13 cellular contexts compared by ENCODE assay signal in the genomic region with DNA sequence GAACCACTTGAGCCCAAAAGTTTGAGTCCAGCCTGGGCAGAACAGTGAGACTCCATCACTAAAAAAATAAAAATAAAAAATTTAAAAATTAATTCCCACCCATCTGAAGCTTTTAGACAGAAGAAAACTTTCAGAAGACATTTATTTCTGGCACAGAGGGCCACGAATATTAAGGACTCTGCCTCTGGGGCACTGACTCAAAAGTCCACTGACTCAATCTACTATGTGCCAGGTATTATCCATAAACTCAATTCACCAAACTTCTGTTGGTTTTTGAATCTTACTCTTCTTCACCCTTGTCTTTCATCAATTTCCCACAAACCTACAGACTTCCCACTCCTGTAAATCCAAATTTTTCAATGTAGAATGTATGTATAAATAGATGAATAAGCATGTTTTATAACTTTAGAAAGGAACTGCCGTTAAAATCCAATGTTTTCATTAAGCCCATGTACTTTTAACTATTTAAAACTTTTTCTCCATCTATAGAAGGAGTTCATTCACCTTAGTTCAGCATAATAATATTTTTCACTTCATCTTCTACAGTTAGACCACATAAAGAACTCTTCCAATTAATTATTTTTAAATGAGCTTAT.
"Had no signal": no experiment of that assay in that cellular context is flagged by ENCODE, and none has a peak within 500 bp of the region (broad histone marks: within the 10 kb centered on the region; RNA-seq: fewer than 3 reads in every experiment).

No MANE protein-coding gene starts in this region.

- ATAC-seq: gastroesophageal sphincter; naive thymus-derived CD8-positive, alpha-beta T cell had no signal

- H3K9me3 ChIP-seq: gastroesophageal sphincter, neutrophil had no signal

- H3K4me3 ChIP-seq: gastroesophageal sphincter had no signal

- H3K27me3 Mint-ChIP-seq: activated naive CD8-positive, alpha-beta T cell; memory B cell; naive thymus-derived CD8-positive, alpha-beta T cell had no signal

- H3K4me3 Mint-ChIP-seq: activated T-cell treated with anti-CD3 and anti-CD28 coated beads, Interleukin-2, amount 50 U/mL, for 4 hours; memory B cell; naive thymus-derived CD8-positive, alpha-beta T cell had no signal

- H3K36me3 ChIP-seq: gastroesophageal sphincter, neutrophil had no signal

- DNase-seq: activated CD4-positive, CD25-positive, alpha-beta regulatory T cell treated with anti-CD3 and anti-CD28 coated beads, Interleukin-2, amount 50 U/mL, for 72 hours; activated gamma-delta T cell treated with Interleukin-2 at 50 U/mL for 16 hours; activated T-cell treated with anti-CD3 and anti-CD28 coated beads, Interleukin-2, amount 50 U/mL, for 4 hours; amniotic stem cell; caudate nucleus; naive thymus-derived CD8-positive, alpha-beta T cell; stimulated activated CD4-positive, alpha-beta T cell treated with anti-CD3 and anti-CD28 coated beads, Interleukin-2, amount 100 ng/mL, for 24 hours; T-helper 9 cell had no signal

- H3K27ac Mint-ChIP-seq: memory B cell had no signal

- FAIRE-seq: colon had no signal

- H3K9me3 Mint-ChIP-seq: activated T-cell treated with anti-CD3 and anti-CD28 coated beads, Interleukin-2, amount 50 U/mL, for 4 hours; memory B cell; naive thymus-derived CD8-positive, alpha-beta T cell had no signal

- H3K27ac ChIP-seq: gastroesophageal sphincter, neutrophil had no signal

- H3K27me3 ChIP-seq: gastroesophageal sphincter, neutrophil had no signal
